ENCODE assay signal across 17 cellular contexts in genomic region chr6:148952147-148953041, GRCh38.
DNase-seq lines count a peak whose midpoint lies in the region; ATAC-seq and TF ChIP-seq lines count a peak whose summit lies in the region.
"Had no signal": no experiment of that assay in that cellular context is flagged by ENCODE, and none has a peak within 500 bp of the region (broad histone marks: within the 10 kb centered on the region; RNA-seq: fewer than 3 reads in every experiment).

No MANE protein-coding gene starts in this region.

- POLR2A ChIA-PET in IMR-90 (lab: Charles Lee; ENCODE audit: unreplicated experiment): no interaction called here

- no peak overlapping the region for H2AK9ac ChIP-seq in IMR-90 (replicated peaks; ENCODE audit: low read depth, low read length, poor library complexity)

- H4K5ac ChIP-seq in IMR-90 (ENCODE audit: low read depth, low read length): no peak overlapping the region

- H3K79me1 ChIP-seq in IMR-90 (ENCODE audit: low read depth in 1 of 2, low read length in 2 of 2) (0 out of 4 replicates have a peak, but pooled peaks cover 0 to 3% of the 10 kb centered on the region in 2 experiments), mesenchymal stem cell (replicated peaks; ENCODE audit: low read length, poor library complexity, severe bottlenecking) (no peaks in the 10 kb centered on the region)

- TF ChIP-seq CTCF in IMR-90 (conservative IDR thresholded peaks at IDR 0.05; ENCODE audit: low read depth, low read length) (no peak), choroid plexus epithelial cell (conservative IDR thresholded peaks at IDR 0.05; ENCODE audit: low read depth, low read length) (no peak)

- no peaks in the 10 kb centered on the region for H3K36me3 Mint-ChIP-seq in stimulated activated effector memory CD8-positive, alpha-beta T cell treated with anti-CD3 and anti-CD28 coated beads, Interleukin-12 subunit alpha, Interleukin-12 subunit beta, amount 100 ng/mL, for 72 hours
- H3K36me3 Mint-ChIP-seq in activated T-helper 2 cell treated with anti-CD3 and anti-CD28 coated beads, Interferon-gamma antibody, Interleukin-2, Interleukin-4, amounts not matched to agents 10 μg/mL and 5 μg/mL and 100 μg/mL, durations not matched to agents 14 hours and 24 hours and 36 hours (ENCODE audit: low read depth): no peaks in the 10 kb centered on the region
- H3K36me3 Mint-ChIP-seq: natural killer cell had no signal

- no peak overlapping the region for H2AK5ac ChIP-seq in IMR-90 (ENCODE audit: low read depth, low read length)
- H2AK5ac ChIP-seq in mesenchymal stem cell (ENCODE audit: low read length, severe bottlenecking): no peak overlapping the region

- H2BK5ac ChIP-seq in IMR-90 (ENCODE audit: low read depth, low read length, poor library complexity, severe bottlenecking) (peak overlapping the region; percentile 20), mesenchymal stem cell (ENCODE audit: low read depth, low read length, poor library complexity, severe bottlenecking) (no peak overlapping the region)

- no CpG with 5 or more reads among the region's 10 CpGs for WGBS in IMR-90 (ENCODE audit: extremely low coverage in 2 of 2, insufficient read length in 1 of 2), 2 experiments
- WGBS in mesenchymal stem cell: 61% methylated on average over 3 of the region's 10 CpGs

- peak; percentile 70 for ATAC-seq in IMR-90 (ENCODE audit: low read depth)
- no peak for ATAC-seq in GM18867 (IDR thresholded peaks at IDR 0.05; ENCODE audit: unreplicated experiment)
- no peak for ATAC-seq in HG02678 (IDR thresholded peaks at IDR 0.05; ENCODE audit: unreplicated experiment)
- no peak for ATAC-seq in stimulated activated effector memory CD8-positive, alpha-beta T cell treated with anti-CD3 and anti-CD28 coated beads, Interleukin-12 subunit alpha, Interleukin-12 subunit beta, amount 100 ng/mL, for 72 hours
- ATAC-seq: activated CD8-positive, alpha-beta memory T cell treated with anti-CD3 and anti-CD28 coated beads, Interleukin-2, amount 10 ng/mL, durations not matched to agents 7 days and 5 days; natural killer cell; T-cell had no signal

- no TSS peak for BruUV-seq in IMR-90 (replicated peaks; lab: Mats Ljungman, UMichigan)

- H3K27ac Mint-ChIP-seq in stimulated activated effector memory CD8-positive, alpha-beta T cell treated with anti-CD3 and anti-CD28 coated beads, Interleukin-12 subunit alpha, Interleukin-12 subunit beta, amount 100 ng/mL, for 72 hours: no peak overlapping the region
- H3K27ac Mint-ChIP-seq in activated T-helper 2 cell treated with anti-CD3 and anti-CD28 coated beads, Interferon-gamma antibody, Interleukin-2, Interleukin-4, amounts not matched to agents 10 μg/mL and 5 μg/mL and 100 μg/mL, durations not matched to agents 14 hours and 24 hours and 36 hours: no peak overlapping the region
- H3K27ac Mint-ChIP-seq: activated CD8-positive, alpha-beta memory T cell treated with anti-CD3 and anti-CD28 coated beads, Interleukin-2, amount 10 ng/mL, durations not matched to agents 7 days and 5 days; activated naive CD4-positive, alpha-beta T cell treated with anti-CD3 and anti-CD28 coated beads for 36 hours; immature natural killer cell; natural killer cell; T-cell had no signal

- TF ChIP-seq RAD21 in IMR-90 (IDR thresholded peaks at IDR 0.05; ENCODE audit: low read length): no peak

- H2BK12ac ChIP-seq in mesenchymal stem cell (ENCODE audit: low read length in 2 of 2): no peak overlapping the region

- H3K18ac ChIP-seq in IMR-90 (ENCODE audit: low read depth, low read length): peak overlapping the region; percentile 32; the same call in 1 of the 2 replicates
- no peak overlapping the region for H3K18ac ChIP-seq in mesenchymal stem cell (ENCODE audit: low read depth in 1 of 2, low read length in 2 of 2)

- H3K27me3 ChIP-seq in IMR-90 (ENCODE audit: control insufficient read depth, insufficient read depth, low read length) (no peaks in the 10 kb centered on the region), mesenchymal stem cell (ENCODE audit: control insufficient read depth in 1 of 2, insufficient read depth in 1 of 2, low read length in 2 of 2) (no peaks in the 10 kb centered on the region)

- CTCF ChIA-PET in IMR-90 (lab: Yijun Ruan, JAX): interaction anchor here (1.4 kb wide), 1 partner anchor 374 kb away, joined by 5 read pairs; no protein-coding TSS in a partner anchor

- H2AFZ ChIP-seq in IMR-90 (replicated peaks; ENCODE audit: low read length, poor library complexity) (no peak overlapping the region), mesenchymal stem cell (ENCODE audit: low read depth, low read length) (no peak overlapping the region)

- no peaks in the 10 kb centered on the region for H3K9me3 ChIP-seq in IMR-90 (ENCODE audit: control insufficient read depth, insufficient read depth, low read length)
- no peaks in the 10 kb centered on the region for H3K9me3 ChIP-seq in mesenchymal stem cell (ENCODE audit: control insufficient read depth, low read length)

- 0 out of 2 replicates have a peak overlapping the region, but pooled peaks have one; percentile 78 for H2BK20ac ChIP-seq in IMR-90 (ENCODE audit: low read depth, low read length)

- peaks cover 9% of the 10 kb centered on the region for H3K4me1 ChIP-seq in IMR-90 (ENCODE audit: control insufficient read depth, insufficient read depth, low read length)
- H3K4me1 ChIP-seq in mesenchymal stem cell (ENCODE audit: control insufficient read depth, insufficient read depth, low read depth, low read length): peaks cover 1% of the 10 kb centered on the region

- in situ Hi-C loops in IMR-90 (cut with MboI; ENCODE audit: low sequenced_read_pairs): loop anchor here (5.0 kb wide), 1 partner anchor 375 kb away; no protein-coding TSS in a partner anchor

- dilution Hi-C loops in IMR-90 (cut with HindIII; ENCODE audit: low sequenced_read_pairs, unreplicated experiment): no loop called here

- no peaks in the 10 kb centered on the region for H3K9me3 Mint-ChIP-seq in stimulated activated effector memory CD8-positive, alpha-beta T cell treated with anti-CD3 and anti-CD28 coated beads, Interleukin-12 subunit alpha, Interleukin-12 subunit beta, amount 100 ng/mL, for 72 hours
- no peaks in the 10 kb centered on the region for H3K9me3 Mint-ChIP-seq in activated T-helper 2 cell treated with anti-CD3 and anti-CD28 coated beads, Interferon-gamma antibody, Interleukin-2, Interleukin-4, amounts not matched to agents 10 μg/mL and 5 μg/mL and 100 μg/mL, durations not matched to agents 14 hours and 24 hours and 36 hours
- H3K9me3 Mint-ChIP-seq: activated naive CD4-positive, alpha-beta T cell treated with anti-CD3 and anti-CD28 coated beads for 36 hours; immature natural killer cell; natural killer cell; T-cell had no signal

- no peak overlapping the region for H4K8ac ChIP-seq in IMR-90 (ENCODE audit: low read depth in 2 of 2, low read length in 2 of 2)
- no peak overlapping the region for H4K8ac ChIP-seq in mesenchymal stem cell (ENCODE audit: low read length)

- no peak overlapping the region for H3K9ac ChIP-seq in IMR-90 (ENCODE audit: low read depth, low read length)
- H3K9ac ChIP-seq in mesenchymal stem cell (ENCODE audit: low read length): peak overlapping the region; percentile 26

- H3K4me1 Mint-ChIP-seq in stimulated activated effector memory CD8-positive, alpha-beta T cell treated with anti-CD3 and anti-CD28 coated beads, Interleukin-12 subunit alpha, Interleukin-12 subunit beta, amount 100 ng/mL, for 72 hours: peaks cover 5% of the 10 kb centered on the region
- peaks cover 2% of the 10 kb centered on the region for H3K4me1 Mint-ChIP-seq in activated T-helper 2 cell treated with anti-CD3 and anti-CD28 coated beads, Interferon-gamma antibody, Interleukin-2, Interleukin-4, amounts not matched to agents 10 μg/mL and 5 μg/mL and 100 μg/mL, durations not matched to agents 14 hours and 24 hours and 36 hours (ENCODE audit: low read depth)

- TF ChIP-seq POLR2A in IMR-90 (IDR thresholded peaks at IDR 0.05; ENCODE audit: low read depth, low read length): no peak

- H4K20me1 ChIP-seq in IMR-90 (ENCODE audit: insufficient read depth, low read length): no peaks in the 10 kb centered on the region

- no peaks in the 10 kb centered on the region for H3K36me3 ChIP-seq in IMR-90 (ENCODE audit: control insufficient read depth, insufficient read depth, low read length)
- peaks cover 0 to 10% of the 10 kb centered on the region in 2 experiments for H3K36me3 ChIP-seq in mesenchymal stem cell (ENCODE audit: control insufficient read depth in 1 of 2, insufficient read depth in 2 of 2, low read depth in 1 of 2, low read length in 2 of 2)
- H3K36me3 ChIP-seq: WERI-Rb-1 had no signal

- H4K91ac ChIP-seq in IMR-90 (ENCODE audit: insufficient read depth, low read depth, low read length) (peak overlapping the region; percentile 6; the same call in 1 of the 2 replicates), mesenchymal stem cell (ENCODE audit: low read length) (no peak overlapping the region)

- H3K27ac ChIP-seq in IMR-90 (ENCODE audit: insufficient read depth, low read length) (no peak overlapping the region), mesenchymal stem cell (ENCODE audit: low read length, poor library complexity, severe bottlenecking) (no peak overlapping the region)
- H3K27ac ChIP-seq: WERI-Rb-1 had no signal

- H3K56ac ChIP-seq in IMR-90 (ENCODE audit: extremely low read depth, insufficient read depth, low read length): no peak overlapping the region

- intact Hi-C loops in IMR-90 (cut with micrococcal nuclease): loop anchor here (2.0 kb wide), 1 partner anchor 74 kb away; no protein-coding TSS in a partner anchor
- intact Hi-C loops in activated T-helper 2 cell treated with anti-CD3 and anti-CD28 coated beads, Interferon-gamma antibody, Interleukin-2, Interleukin-4, amounts not matched to agents 10 μg/mL and 5 μg/mL and 100 μg/mL, durations not matched to agents 14 hours and 24 hours and 36 hours (cut with micrococcal nuclease): no loop called here

- no peak overlapping the region for H3K4me3 Mint-ChIP-seq in stimulated activated effector memory CD8-positive, alpha-beta T cell treated with anti-CD3 and anti-CD28 coated beads, Interleukin-12 subunit alpha, Interleukin-12 subunit beta, amount 100 ng/mL, for 72 hours
- no peak overlapping the region for H3K4me3 Mint-ChIP-seq in activated T-helper 2 cell treated with anti-CD3 and anti-CD28 coated beads, Interferon-gamma antibody, Interleukin-2, Interleukin-4, amounts not matched to agents 10 μg/mL and 5 μg/mL and 100 μg/mL, durations not matched to agents 14 hours and 24 hours and 36 hours (ENCODE audit: low read depth)
- H3K4me3 Mint-ChIP-seq: activated CD8-positive, alpha-beta memory T cell treated with anti-CD3 and anti-CD28 coated beads, Interleukin-2, amount 10 ng/mL, durations not matched to agents 7 days and 5 days; activated naive CD4-positive, alpha-beta T cell treated with anti-CD3 and anti-CD28 coated beads for 36 hours; immature natural killer cell; natural killer cell; T-cell had no signal

- peaks cover 21% of the 10 kb centered on the region for H3K27me3 Mint-ChIP-seq in activated T-helper 2 cell treated with anti-CD3 and anti-CD28 coated beads, Interferon-gamma antibody, Interleukin-2, Interleukin-4, amounts not matched to agents 10 μg/mL and 5 μg/mL and 100 μg/mL, durations not matched to agents 14 hours and 24 hours and 36 hours (ENCODE audit: low read depth)

- H3K9me1 ChIP-seq in IMR-90 (ENCODE audit: insufficient read depth, low read length): no peaks in the 10 kb centered on the region

- no peak overlapping the region for H3K4me3 ChIP-seq in IMR-90 (ENCODE audit: insufficient read depth, low read depth, low read length)
- H3K4me3 ChIP-seq in choroid plexus epithelial cell (ENCODE audit: low read depth, low read length): no peak overlapping the region
- H3K4me3 ChIP-seq in mesenchymal stem cell (ENCODE audit: insufficient read depth in 1 of 2, low read depth in 1 of 2, low read length in 2 of 2): no peak overlapping the region

- no peak overlapping the region for H3K14ac ChIP-seq in IMR-90 (replicated peaks; ENCODE audit: low read depth, low read length)
- no peak overlapping the region for H3K14ac ChIP-seq in mesenchymal stem cell (ENCODE audit: low read length in 2 of 2)

- H3K4ac ChIP-seq in IMR-90 (ENCODE audit: low read depth, low read length) (no peak overlapping the region), mesenchymal stem cell (ENCODE audit: low read depth in 1 of 2, low read length in 2 of 2) (no peak overlapping the region)

- DNase-seq in DMS53 treated with DMSO at 0.1 percent for 48 hours (lab: John Stamatoyannopoulos, UW; ENCODE audit: unreplicated experiment) (peak; percentile 70), IMR-90 (peak; percentile 65), choroid plexus epithelial cell (ENCODE audit: low read depth) (peak; percentile 38), mesenchymal stem cell (no peak)
- no peak for DNase-seq in stimulated activated effector memory CD8-positive, alpha-beta T cell treated with anti-CD3 and anti-CD28 coated beads, Interleukin-12 subunit alpha, Interleukin-12 subunit beta, amount 100 ng/mL, for 72 hours (ENCODE audit: low spot score in 2 of 2)
- no peak for DNase-seq in activated T-helper 2 cell treated with anti-CD3 and anti-CD28 coated beads, Interferon-gamma antibody, Interleukin-2, Interleukin-4, amounts not matched to agents 10 μg/mL and 5 μg/mL and 100 μg/mL, durations not matched to agents 14 hours and 24 hours and 36 hours (ENCODE audit: low spot score)
- DNase-seq: activated CD8-positive, alpha-beta memory T cell treated with anti-CD3 and anti-CD28 coated beads, Interleukin-2, amount 10 ng/mL, durations not matched to agents 7 days and 5 days; activated naive CD4-positive, alpha-beta T cell treated with anti-CD3 and anti-CD28 coated beads for 36 hours; immature natural killer cell; Karpas-422; natural killer cell; NCI-H187 treated with DMSO at 0.1 percent for 48 hours; NCI-H82; T-cell; WERI-Rb-1 had no signal

- H3K23ac ChIP-seq in IMR-90 (ENCODE audit: low read depth, low read length) (peak overlapping the region; percentile 69; the same call in 1 of the 2 replicates), mesenchymal stem cell (ENCODE audit: low read length in 2 of 2) (no peak overlapping the region)

- H3K4me2 ChIP-seq in IMR-90 (ENCODE audit: low read depth, low read length) (peak overlapping the region; percentile 65), mesenchymal stem cell (ENCODE audit: low read length, poor library complexity, severe bottlenecking) (no peak overlapping the region)

- H2BK120ac ChIP-seq in IMR-90 (ENCODE audit: low read depth, low read length): peak overlapping the region; percentile 0; the same call in 1 of the 2 replicates
- H2BK120ac ChIP-seq in mesenchymal stem cell (ENCODE audit: low read depth, low read length): no peak overlapping the region

- H2BK15ac ChIP-seq in IMR-90 (ENCODE audit: low read depth, low read length) (no peak overlapping the region; the same call in 2 of the 3 replicates), mesenchymal stem cell (ENCODE audit: low read depth, poor library complexity, severe bottlenecking) (no peak overlapping the region)

Comparison
In these comparisons a context has a peak if more than half of its experiments do, and no peak if none do; other contexts are left out.
1. DNase-seq: peak in DMS53 treated with DMSO at 0.1 percent for 48 hours (single experiment), IMR-90 (single experiment) and choroid plexus epithelial cell (single experiment); none in mesenchymal stem cell (single experiment), stimulated activated effector memory CD8-positive, alpha-beta T cell treated with anti-CD3 and anti-CD28 coated beads, Interleukin-12 subunit alpha, Interleukin-12 subunit beta, amount 100 ng/mL, for 72 hours (0 of 2) and activated T-helper 2 cell treated with anti-CD3 and anti-CD28 coated beads, Interferon-gamma antibody, Interleukin-2, Interleukin-4, amounts not matched to agents 10 μg/mL and 5 μg/mL and 100 μg/mL, durations not matched to agents 14 hours and 24 hours and 36 hours (single experiment).